In genomic region chr13:21326155-21327030, GRCh38 we compare ENCODE assay signal across 8 cellular contexts.
DNase-seq lines count a peak whose midpoint lies in the region; ATAC-seq and TF ChIP-seq lines count a peak whose summit lies in the region.

No MANE protein-coding gene starts in this region.

- in situ Hi-C loops in astrocyte of the spinal cord (cut with HindIII; ENCODE audit: low sequenced_read_pairs) = no loop called here

- H3K27ac ChIP-seq in iPS DF 6.9 (ENCODE audit: low read length) = no peak overlapping the region

- H3K4me1 ChIP-seq in iPS DF 6.9 (ENCODE audit: control insufficient read depth, insufficient read depth, low read length) = peaks cover 10% of the 10 kb centered on the region

- H3K9me3 ChIP-seq in iPS DF 6.9 (ENCODE audit: control insufficient read depth, insufficient read depth, low read length) = no peaks in the 10 kb centered on the region

- WGBS in iPS DF 6.9 (ENCODE audit: insufficient coverage, insufficient read length) = no CpG with 5 or more reads among the region's 52 CpGs

- no peaks in the 10 kb centered on the region for H3K36me3 ChIP-seq in iPS DF 6.9 (ENCODE audit: control insufficient read depth, insufficient read depth, low read length)

- TF ChIP-seq CTCF in astrocyte of the spinal cord (IDR thresholded peaks at IDR 0.05; ENCODE audit: low read depth, low read length) = no peak

- no peaks in the 10 kb centered on the region for H3K27me3 ChIP-seq in iPS DF 6.9 (ENCODE audit: control insufficient read depth, insufficient read depth, low read length)

- peak overlapping the region; percentile 37 for H3K4me3 ChIP-seq in astrocyte of the spinal cord (ENCODE audit: low read depth, low read length)
- H3K4me3 ChIP-seq in iPS DF 6.9 (ENCODE audit: low read length) = peak overlapping the region; percentile 33; the same call in 1 of the 2 replicates

- peak; percentile 82 for DNase-seq in activated CD8-positive, alpha-beta memory T cell treated with anti-CD3 and anti-CD28 coated beads for 24 hours
- DNase-seq in activated CD8-positive, alpha-beta memory T cell treated with anti-CD3 and anti-CD28 coated beads, Interleukin-2, amount 50 U/mL, for 48 hours = no peak
- DNase-seq in astrocyte of the spinal cord (ENCODE audit: low read depth, low spot score) (peak; percentile 35), iPS DF 6.9 (ENCODE audit: low read depth, low spot score) (no peak), retina (peak; percentile 81), NCI-H187 (lab: John Stamatoyannopoulos, UW) (no peak), NOMO-1 treated with dmso at 0.1 percent for 144 hours (lab: John Stamatoyannopoulos, UW; ENCODE audit: unreplicated experiment) (no peak)

- ATAC-seq in HG03175 (IDR thresholded peaks at IDR 0.05; ENCODE audit: unreplicated experiment) = no peak

Comparison
In these comparisons a context has a peak if more than half of its experiments do, and no peak if none do; other contexts are left out.
1. DNase-seq: peak in activated CD8-positive, alpha-beta memory T cell treated with anti-CD3 and anti-CD28 coated beads for 24 hours (single experiment), astrocyte of the spinal cord (single experiment) and retina (single experiment); none in activated CD8-positive, alpha-beta memory T cell treated with anti-CD3 and anti-CD28 coated beads, Interleukin-2, amount 50 U/mL, for 48 hours (single experiment), iPS DF 6.9 (single experiment), NCI-H187 (0 of 2) and NOMO-1 treated with dmso at 0.1 percent for 144 hours (single experiment).